In genomic region chrX:102720237-102721168, GRCh38 we compare ENCODE assay signal across 8 cellular contexts. TPM values are rescaled to one million over a fixed set of nuclear protein-coding genes. Genes with fewer than 3 reads are reported as not detected.
DNase-seq lines count a peak whose midpoint lies in the region; ATAC-seq and TF ChIP-seq lines count a peak whose summit lies in the region.

GPRASP3 (plus strand) TSS chrX:102720743; CDS start chrX:102748996, 28,253 bp downstream.

- peak in 1 of 2 donors; percentile 4 for TF ChIP-seq POLR2A in adrenal gland (IDR thresholded peaks at IDR 0.05)

- peak within 1 kb of the TSS; percentile 54 for H3K9ac ChIP-seq in HUES6 (ENCODE audit: low read length)

- H3K36me3 ChIP-seq in HUES6 (ENCODE audit: control insufficient read depth, insufficient read depth, low read length): no peaks in the 10 kb centered on the region
- H3K36me3 ChIP-seq in adrenal gland (replicated peaks in 1 of 2): no peaks in the 10 kb centered on the region
- H3K36me3 ChIP-seq in urinary bladder (ENCODE audit: insufficient read depth): no peaks in the 10 kb centered on the region

- peak; percentile 75 for DNase-seq in AG08396 (ENCODE audit: low spot score)
- peak; percentile 57 to 90 (median 70) for DNase-seq in adrenal gland
- peak; percentile 78 for DNase-seq in left cardiac atrium
- peak; percentile 85 for DNase-seq in putamen (ENCODE audit: low spot score)

- no peak for TF ChIP-seq CTCF in adrenal gland (IDR thresholded peaks at IDR 0.05)

- 11 to 45% (median 27%) methylated on average over 20 to 31 of the region's 31 CpGs for WGBS in adrenal gland, 4 donors
- WGBS in urinary bladder: 9% methylated on average over 31 of the region's 31 CpGs

- H3K27ac ChIP-seq in HUES6 (ENCODE audit: low read depth, low read length) (no peak within 1 kb of the TSS), adrenal gland (no peak within 1 kb of the TSS), urinary bladder (ENCODE audit: low read depth) (no peak within 1 kb of the TSS)

- intact Hi-C loops in adrenal gland (cut with DNase I): no loop called here
- intact Hi-C loops in left cardiac atrium (cut with DNase I): no loop called here

- peak within 1 kb of the TSS; percentile 68 for H3K4me3 ChIP-seq in HUES6 (ENCODE audit: low read depth, low read length)
- peak within 1 kb of the TSS in 2 of 4 donors; percentile 6 to 41 for H3K4me3 ChIP-seq in adrenal gland
- peak within 1 kb of the TSS; percentile 30 for H3K4me3 ChIP-seq in urinary bladder (ENCODE audit: low read depth, low read length)

- no peaks in the 10 kb centered on the region; the same call in 1 of the 2 replicates for H3K27me3 ChIP-seq in HUES6 (ENCODE audit: control insufficient read depth, insufficient read depth, low read length)
- H3K27me3 ChIP-seq in adrenal gland: no peaks in the 10 kb centered on the region

- H3K4me1 ChIP-seq in HUES6 (ENCODE audit: control insufficient read depth, insufficient read depth, low read length) (peaks cover 13% of the 10 kb centered on the region), adrenal gland (replicated peaks in 1 of 2) (no peaks in the 10 kb centered on the region), urinary bladder (ENCODE audit: insufficient read depth) (no peaks in the 10 kb centered on the region)

- ATAC-seq in GM19452 (IDR thresholded peaks at IDR 0.05; ENCODE audit: unreplicated experiment) (peak; percentile 99), SK-N-SH treated with all-trans-retinoic acid at 6 μM for 48 hours (peak; percentile 97), left cardiac atrium (peak; percentile 96 to 97)

- no peaks in the 10 kb centered on the region for H3K9me3 ChIP-seq in HUES6 (ENCODE audit: control insufficient read depth, insufficient read depth, low read depth, low read length)
- H3K9me3 ChIP-seq in adrenal gland (replicated peaks in 1 of 3): no peaks in the 10 kb centered on the region

TF ChIP-seq in SK-N-SH treated with all-trans-retinoic acid at 6 μM for 48 hours, 23 proteins besides CTCF, POLR2A, EP300 and RAD21:
- TF ChIP-seq TOX (CRISPR knock-in tag; IDR thresholded peaks at IDR 0.05; ENCODE audit: borderline replicate concordance) (no peak), ZNF565 (CRISPR knock-in tag; conservative IDR thresholded peaks at IDR 0.05; ENCODE audit: low read depth) (no peak), POU6F1 (CRISPR knock-in tag; IDR thresholded peaks at IDR 0.05; ENCODE audit: borderline replicate concordance, low read depth) (no peak), ISL1 (CRISPR knock-in tag; IDR thresholded peaks at IDR 0.05) (no peak), CREB5 (CRISPR knock-in tag; IDR thresholded peaks at IDR 0.05; ENCODE audit: low read depth) (no peak), CSRNP3 (CRISPR knock-in tag; IDR thresholded peaks at IDR 0.05) (no peak), ZNF8 (CRISPR knock-in tag; IDR thresholded peaks at IDR 0.05) (no peak), TCF4 (CRISPR knock-in tag; IDR thresholded peaks at IDR 0.05; ENCODE audit: borderline replicate concordance) (no peak), RARB (CRISPR knock-in tag; IDR thresholded peaks at IDR 0.05) (no peak), PPARA (CRISPR knock-in tag; IDR thresholded peaks at IDR 0.05; ENCODE audit: borderline replicate concordance) (no peak), OSR1 (CRISPR knock-in tag; IDR thresholded peaks at IDR 0.05) (no peak), CSDC2 (CRISPR knock-in tag; IDR thresholded peaks at IDR 0.05) (no peak), ARNTL (CRISPR knock-in tag; IDR thresholded peaks at IDR 0.05; ENCODE audit: borderline replicate concordance, low read depth) (no peak), SNAI2 (CRISPR knock-in tag; IDR thresholded peaks at IDR 0.05) (no peak), BACH2 (CRISPR knock-in tag; IDR thresholded peaks at IDR 0.05; ENCODE audit: borderline replicate concordance) (no peak), PATZ1 (CRISPR knock-in tag; IDR thresholded peaks at IDR 0.05; ENCODE audit: borderline replicate concordance) (no peak), ZNF70 (CRISPR knock-in tag; IDR thresholded peaks at IDR 0.05) (no peak), ZFP3 (CRISPR knock-in tag; IDR thresholded peaks at IDR 0.05) (no peak), ZC3H10 (CRISPR knock-in tag; IDR thresholded peaks at IDR 0.05) (no peak), ZFP30 (CRISPR knock-in tag; IDR thresholded peaks at IDR 0.05) (no peak)

RNA-seq across cellular contexts. Expression of gene GPRASP3, which starts in this region (rescaled TPM):
- 10 to 100 TPM in 1 of 8 donors, 1 to 10 TPM in 7; 3.6 to 10.8 (median 6.8) TPM for total RNA-seq in adrenal gland
- 1 to 10 TPM in 2 of 3 donors, under 1 TPM in 1; 0.77 to 6.9 (median 1.4) TPM for polyA plus RNA-seq in adrenal gland
- total RNA-seq in left cardiac atrium: 1 to 10 TPM; 4.8 to 5.4 TPM
- total RNA-seq in urinary bladder: 14.3 TPM
- 4.4 TPM for polyA plus RNA-seq in urinary bladder
